ENCODE assay signal across 18 cellular contexts in the genomic region with DNA sequence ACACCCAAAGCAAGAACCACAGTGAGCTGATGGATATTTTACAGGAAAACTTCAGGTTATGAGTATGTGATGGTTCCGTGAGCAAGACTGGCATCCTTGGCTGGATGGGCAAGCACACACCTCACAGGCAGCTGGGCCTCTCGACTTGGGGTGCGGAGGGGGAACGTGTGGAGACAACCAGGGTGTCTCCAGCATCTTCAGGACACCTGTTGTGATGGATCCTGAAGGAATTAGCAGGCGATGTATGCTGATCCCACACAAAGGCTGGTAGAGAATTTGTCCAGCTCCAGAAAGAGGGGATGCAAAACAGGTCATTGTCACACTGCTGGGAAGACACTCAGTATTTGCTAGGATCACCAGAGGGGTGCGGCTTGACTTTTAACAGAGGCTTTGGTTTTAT. TPM values are rescaled to one million over a fixed set of nuclear protein-coding genes. Genes with fewer than 3 reads are reported as not detected.
DNase-seq lines count a peak whose midpoint lies in the region.
"Had no signal": no experiment of that assay in that cellular context is flagged by ENCODE, and none has a peak within 500 bp of the region (broad histone marks: within the 10 kb centered on the region; RNA-seq: fewer than 3 reads in every experiment).

No MANE protein-coding gene starts in this region.

- H3K27ac Mint-ChIP-seq in activated CD4-positive, alpha-beta memory T cell treated with anti-CD3 and anti-CD28 coated beads, Interleukin-2, amount 10 ng/mL, durations not matched to agents 7 days and 5 days = peak overlapping the region; percentile 56
- H3K27ac Mint-ChIP-seq in activated CD4-positive, alpha-beta memory T cell treated with anti-CD3 and anti-CD28 coated beads for 36 hours = no peak overlapping the region
- H3K27ac Mint-ChIP-seq: activated CD4-positive, alpha-beta T cell treated with anti-CD3 and anti-CD28 coated beads, Interleukin-2, amount 10 ng/mL, durations not matched to agents 7 days and 5 days; activated naive CD4-positive, alpha-beta T cell treated with anti-CD3 and anti-CD28 coated beads, Interleukin-2, amount 10 ng/mL, durations not matched to agents 7 days and 5 days; HFFc6 had no signal

- H3K9me3 Mint-ChIP-seq in activated CD4-positive, alpha-beta memory T cell treated with anti-CD3 and anti-CD28 coated beads, Interleukin-2, amount 10 ng/mL, durations not matched to agents 7 days and 5 days = no peaks in the 10 kb centered on the region
- H3K9me3 Mint-ChIP-seq in activated CD4-positive, alpha-beta memory T cell treated with anti-CD3 and anti-CD28 coated beads for 36 hours = no peaks in the 10 kb centered on the region
- H3K9me3 Mint-ChIP-seq: activated CD4-positive, alpha-beta T cell treated with anti-CD3 and anti-CD28 coated beads, Interleukin-2, amount 10 ng/mL, durations not matched to agents 7 days and 5 days; activated naive CD4-positive, alpha-beta T cell treated with anti-CD3 and anti-CD28 coated beads, Interleukin-2, amount 10 ng/mL, durations not matched to agents 7 days and 5 days; HFFc6 had no signal

- CTCF ChIA-PET in activated CD4-positive, alpha-beta memory T cell treated with anti-CD3 and anti-CD28 coated beads, Interleukin-2, amount 10 ng/mL, durations not matched to agents 7 days and 5 days (lab: Charles Lee) = no interaction called here
- CTCF ChIA-PET in activated CD4-positive, alpha-beta memory T cell treated with anti-CD3 and anti-CD28 coated beads for 36 hours (lab: Charles Lee) = no interaction called here

- peaks cover 27% of the 10 kb centered on the region for H3K4me1 Mint-ChIP-seq in activated CD4-positive, alpha-beta memory T cell treated with anti-CD3 and anti-CD28 coated beads, Interleukin-2, amount 10 ng/mL, durations not matched to agents 7 days and 5 days
- H3K4me1 Mint-ChIP-seq in activated CD4-positive, alpha-beta memory T cell treated with anti-CD3 and anti-CD28 coated beads for 36 hours (ENCODE audit: low read depth) = peaks cover 13% of the 10 kb centered on the region

- peaks cover 53% of the 10 kb centered on the region for H3K36me3 Mint-ChIP-seq in activated CD4-positive, alpha-beta memory T cell treated with anti-CD3 and anti-CD28 coated beads, Interleukin-2, amount 10 ng/mL, durations not matched to agents 7 days and 5 days (ENCODE audit: low read depth)
- peaks cover 37% of the 10 kb centered on the region for H3K36me3 Mint-ChIP-seq in activated CD4-positive, alpha-beta memory T cell treated with anti-CD3 and anti-CD28 coated beads for 36 hours

- POLR2A ChIA-PET in activated CD4-positive, alpha-beta memory T cell treated with anti-CD3 and anti-CD28 coated beads, Interleukin-2, amount 10 ng/mL, durations not matched to agents 7 days and 5 days (lab: Charles Lee) = no interaction called here
- POLR2A ChIA-PET in activated CD4-positive, alpha-beta memory T cell treated with anti-CD3 and anti-CD28 coated beads for 36 hours (lab: Charles Lee) = no interaction called here

- H3K4me3 Mint-ChIP-seq in activated CD4-positive, alpha-beta memory T cell treated with anti-CD3 and anti-CD28 coated beads, Interleukin-2, amount 10 ng/mL, durations not matched to agents 7 days and 5 days = no peak overlapping the region
- H3K4me3 Mint-ChIP-seq in activated CD4-positive, alpha-beta memory T cell treated with anti-CD3 and anti-CD28 coated beads for 36 hours = no peak overlapping the region
- H3K4me3 Mint-ChIP-seq: activated CD4-positive, alpha-beta T cell treated with anti-CD3 and anti-CD28 coated beads, Interleukin-2, amount 10 ng/mL, durations not matched to agents 7 days and 5 days; activated naive CD4-positive, alpha-beta T cell treated with anti-CD3 and anti-CD28 coated beads, Interleukin-2, amount 10 ng/mL, durations not matched to agents 7 days and 5 days; HFFc6 had no signal

- H3K27me3 Mint-ChIP-seq in activated CD4-positive, alpha-beta memory T cell treated with anti-CD3 and anti-CD28 coated beads, Interleukin-2, amount 10 ng/mL, durations not matched to agents 7 days and 5 days = no peaks in the 10 kb centered on the region
- H3K27me3 Mint-ChIP-seq in activated CD4-positive, alpha-beta memory T cell treated with anti-CD3 and anti-CD28 coated beads for 36 hours = no peaks in the 10 kb centered on the region
- H3K27me3 Mint-ChIP-seq: activated CD4-positive, alpha-beta T cell treated with anti-CD3 and anti-CD28 coated beads, Interleukin-2, amount 10 ng/mL, durations not matched to agents 7 days and 5 days; activated naive CD4-positive, alpha-beta T cell treated with anti-CD3 and anti-CD28 coated beads, Interleukin-2, amount 10 ng/mL, durations not matched to agents 7 days and 5 days had no signal

- DNase-seq in activated CD4-positive, alpha-beta memory T cell treated with anti-CD3 and anti-CD28 coated beads, Interleukin-2, amount 10 ng/mL, durations not matched to agents 7 days and 5 days = no peak
- DNase-seq in activated CD4-positive, alpha-beta memory T cell treated with anti-CD3 and anti-CD28 coated beads for 36 hours = no peak
- DNase-seq in mesenteric fat pad (ENCODE audit: low spot score) = peak; percentile 62
- DNase-seq in stimulated activated CD8-positive, alpha-beta memory T cell treated with anti-CD3 and anti-CD28 coated beads, Interleukin-4, amount 100 ng/mL, for 48 hours = peak; percentile 13
- DNase-seq in LoVo (ENCODE audit: low spot score) = no peak
- no peak for DNase-seq in NCI-H2196 (lab: John Stamatoyannopoulos, UW; ENCODE audit: unreplicated experiment)
- DNase-seq in DMS153 treated with DMSO at 0.1 percent for 48 hours (lab: John Stamatoyannopoulos, UW; ENCODE audit: unreplicated experiment) = no peak
- DNase-seq: activated CD4-positive, alpha-beta T cell treated with anti-CD3 and anti-CD28 coated beads, Interleukin-2, amount 10 ng/mL, durations not matched to agents 7 days and 5 days; HFFc6; NCI-H1436; NCI-H2171; occipital lobe; right cardiac atrium had no signal

- H3K27ac ChIP-seq in angular gyrus (ENCODE audit: low read depth, low read length) = peak overlapping the region; percentile 84
- H3K27ac ChIP-seq: BLaER1, HL-60, thoracic aorta had no signal

- intact Hi-C loops in activated CD4-positive, alpha-beta memory T cell treated with anti-CD3 and anti-CD28 coated beads for 36 hours (cut with micrococcal nuclease) = no loop called here

RNA-seq across cellular contexts. Expression of gene SECISBP2, which starts 42.7 kb away (rescaled TPM):
- 10 to 100 TPM; 35.2 to 35.7 TPM for total RNA-seq in activated CD4-positive, alpha-beta memory T cell treated with anti-CD3 and anti-CD28 coated beads, Interleukin-2, amount 10 ng/mL, durations not matched to agents 7 days and 5 days
- 10 to 100 TPM; 34.0 to 34.7 TPM for total RNA-seq in activated CD4-positive, alpha-beta memory T cell treated with anti-CD3 and anti-CD28 coated beads for 36 hours
- 37.7 TPM for total RNA-seq in mesenteric fat pad

RNA-seq across cellular contexts. Expression of gene CKS2, which starts 50.0 kb away (rescaled TPM):
- 100 to 1,000 TPM; 175 to 180 TPM for total RNA-seq in activated CD4-positive, alpha-beta memory T cell treated with anti-CD3 and anti-CD28 coated beads, Interleukin-2, amount 10 ng/mL, durations not matched to agents 7 days and 5 days
- total RNA-seq in activated CD4-positive, alpha-beta memory T cell treated with anti-CD3 and anti-CD28 coated beads for 36 hours = 100 to 1,000 TPM; 229 to 232 TPM
- 6.5 TPM for total RNA-seq in mesenteric fat pad

Comparison
In these comparisons a context has a peak if more than half of its experiments do, and no peak if none do; other contexts are left out.
1. DNase-seq: peak in mesenteric fat pad (single experiment) and stimulated activated CD8-positive, alpha-beta memory T cell treated with anti-CD3 and anti-CD28 coated beads, Interleukin-4, amount 100 ng/mL, for 48 hours (single experiment); none in activated CD4-positive, alpha-beta memory T cell treated with anti-CD3 and anti-CD28 coated beads, Interleukin-2, amount 10 ng/mL, durations not matched to agents 7 days and 5 days (single experiment), activated CD4-positive, alpha-beta memory T cell treated with anti-CD3 and anti-CD28 coated beads for 36 hours (single experiment), LoVo (single experiment), NCI-H2196 (single experiment) and DMS153 treated with DMSO at 0.1 percent for 48 hours (single experiment).
2. RNA of gene CKS2, which starts 50.0 kb away (total RNA-seq): 229 to 232 TPM in activated CD4-positive, alpha-beta memory T cell treated with anti-CD3 and anti-CD28 coated beads for 36 hours and 175 to 180 TPM in activated CD4-positive, alpha-beta memory T cell treated with anti-CD3 and anti-CD28 coated beads, Interleukin-2, amount 10 ng/mL, durations not matched to agents 7 days and 5 days; 6.5 TPM in mesenteric fat pad (single experiment); every median in the first group is over 10 times any median in the second.